ENCODE assay signal across 15 cellular contexts in genomic region chr22:43435851-43436535, GRCh38. TPM values are rescaled to one million over a fixed set of nuclear protein-coding genes. Genes with fewer than 3 reads are reported as not detected.
DNase-seq lines count a peak whose midpoint lies in the region; ATAC-seq and TF ChIP-seq lines count a peak whose summit lies in the region.
"Had no signal": no experiment of that assay in that cellular context is flagged by ENCODE, and none has a peak within 500 bp of the region (broad histone marks: within the 10 kb centered on the region; RNA-seq: fewer than 3 reads in every experiment).

No MANE protein-coding gene starts in this region.

- no peaks in the 10 kb centered on the region for H3K9me3 Mint-ChIP-seq in stimulated activated effector memory CD8-positive, alpha-beta T cell treated with anti-CD3 and anti-CD28 coated beads, Interleukin-12 subunit alpha, Interleukin-12 subunit beta, amount 100 ng/mL, for 72 hours
- H3K9me3 Mint-ChIP-seq: activated T-helper 2 cell treated with anti-CD3 and anti-CD28 coated beads, Interferon-gamma antibody, Interleukin-2, Interleukin-4, amounts not matched to agents 10 μg/mL and 5 μg/mL and 100 μg/mL, durations not matched to agents 14 hours and 24 hours and 36 hours; T-helper 2 cell treated with Interferon-gamma antibody and Interleukin-4, amounts not matched to agents 5 μg/mL and 100 μg/mL, for 36 hours; type B pancreatic cell had no signal

- no peaks in the 10 kb centered on the region for H3K36me3 ChIP-seq in BE2C
- H3K36me3 ChIP-seq: gastroesophageal sphincter had no signal

- no peak overlapping the region for H3K4me3 Mint-ChIP-seq in stimulated activated effector memory CD8-positive, alpha-beta T cell treated with anti-CD3 and anti-CD28 coated beads, Interleukin-12 subunit alpha, Interleukin-12 subunit beta, amount 100 ng/mL, for 72 hours
- H3K4me3 Mint-ChIP-seq: T-helper 2 cell treated with Interferon-gamma antibody and Interleukin-4, amounts not matched to agents 5 μg/mL and 100 μg/mL, for 36 hours; type B pancreatic cell had no signal

- no peaks in the 10 kb centered on the region for H3K9me3 ChIP-seq in BE2C
- H3K9me3 ChIP-seq: gastroesophageal sphincter, psoas muscle had no signal

- no peak for TF ChIP-seq CTCF in BE2C (IDR thresholded peaks at IDR 0.05; ENCODE audit: low read depth, low read length)
- TF ChIP-seq CTCF in choroid plexus epithelial cell (conservative IDR thresholded peaks at IDR 0.05; ENCODE audit: low read depth, low read length): no peak

- H3K4me3 ChIP-seq in BE2C (ENCODE audit: low read depth, low read length) (no peak overlapping the region), choroid plexus epithelial cell (ENCODE audit: low read depth, low read length) (no peak overlapping the region)
- H3K4me3 ChIP-seq: gastroesophageal sphincter, psoas muscle had no signal

- ATAC-seq in GM18858 (IDR thresholded peaks at IDR 0.05; ENCODE audit: unreplicated experiment): no peak
- ATAC-seq in stimulated activated effector memory CD8-positive, alpha-beta T cell treated with anti-CD3 and anti-CD28 coated beads, Interleukin-12 subunit alpha, Interleukin-12 subunit beta, amount 100 ng/mL, for 72 hours: no peak
- ATAC-seq: gastroesophageal sphincter, psoas muscle had no signal

- no peak overlapping the region for H3K27ac Mint-ChIP-seq in stimulated activated effector memory CD8-positive, alpha-beta T cell treated with anti-CD3 and anti-CD28 coated beads, Interleukin-12 subunit alpha, Interleukin-12 subunit beta, amount 100 ng/mL, for 72 hours
- H3K27ac Mint-ChIP-seq: activated T-helper 2 cell treated with anti-CD3 and anti-CD28 coated beads, Interferon-gamma antibody, Interleukin-2, Interleukin-4, amounts not matched to agents 10 μg/mL and 5 μg/mL and 100 μg/mL, durations not matched to agents 14 hours and 24 hours and 36 hours; T-helper 2 cell treated with Interferon-gamma antibody and Interleukin-4, amounts not matched to agents 5 μg/mL and 100 μg/mL, for 36 hours; type B pancreatic cell had no signal

- H3K4me1 ChIP-seq in BE2C: peaks cover 3% of the 10 kb centered on the region; the same call in 1 of the 2 replicates
- H3K4me1 ChIP-seq: gastroesophageal sphincter, psoas muscle had no signal

- DNase-seq in BE2C (peak; percentile 73), DMS53 (lab: John Stamatoyannopoulos, UW) (peak; percentile 83), NCI-H2171 (lab: John Stamatoyannopoulos, UW) (peak; percentile 91), choroid plexus epithelial cell (ENCODE audit: low read depth) (peak; percentile 5), NCI-H526 treated with DMSO at 0.1 percent for 48 hours (lab: John Stamatoyannopoulos, UW) (no peak), kidney tubule cell (ENCODE audit: low spot score) (no peak)
- DNase-seq in stimulated activated effector memory CD8-positive, alpha-beta T cell treated with anti-CD3 and anti-CD28 coated beads, Interleukin-12 subunit alpha, Interleukin-12 subunit beta, amount 100 ng/mL, for 72 hours (ENCODE audit: low spot score in 2 of 2): no peak
- DNase-seq: activated CD4-positive, alpha-beta T cell treated with anti-CD3 and anti-CD28 coated beads, Interleukin-2, amount 50 U/mL, for 48 hours; NCI-H1105 treated with DMSO at 0.1 percent for 48 hours; psoas muscle had no signal

- H3K27me3 ChIP-seq in BE2C: no peaks in the 10 kb centered on the region

- H3K4me1 Mint-ChIP-seq in stimulated activated effector memory CD8-positive, alpha-beta T cell treated with anti-CD3 and anti-CD28 coated beads, Interleukin-12 subunit alpha, Interleukin-12 subunit beta, amount 100 ng/mL, for 72 hours: no peaks in the 10 kb centered on the region

- H3K36me3 Mint-ChIP-seq in stimulated activated effector memory CD8-positive, alpha-beta T cell treated with anti-CD3 and anti-CD28 coated beads, Interleukin-12 subunit alpha, Interleukin-12 subunit beta, amount 100 ng/mL, for 72 hours: peaks cover 6% of the 10 kb centered on the region
- H3K36me3 Mint-ChIP-seq: type B pancreatic cell had no signal

RNA-seq across cellular contexts. Expression of gene MPPED1, which starts 24.2 kb away (rescaled TPM):
- not detected for polyA plus RNA-seq in BE2C (2012; ENCODE audit: insufficient read depth, insufficient read length, low read depth)

Comparison
In these comparisons a context has a peak if more than half of its experiments do, and no peak if none do; other contexts are left out.
1. DNase-seq: peak in BE2C (single experiment), DMS53 (single experiment), NCI-H2171 (single experiment) and choroid plexus epithelial cell (single experiment); none in NCI-H526 treated with DMSO at 0.1 percent for 48 hours (single experiment), stimulated activated effector memory CD8-positive, alpha-beta T cell treated with anti-CD3 and anti-CD28 coated beads, Interleukin-12 subunit alpha, Interleukin-12 subunit beta, amount 100 ng/mL, for 72 hours (0 of 2) and kidney tubule cell (single experiment).